ENCODE assay signal across 5 cellular contexts in the genomic region with DNA sequence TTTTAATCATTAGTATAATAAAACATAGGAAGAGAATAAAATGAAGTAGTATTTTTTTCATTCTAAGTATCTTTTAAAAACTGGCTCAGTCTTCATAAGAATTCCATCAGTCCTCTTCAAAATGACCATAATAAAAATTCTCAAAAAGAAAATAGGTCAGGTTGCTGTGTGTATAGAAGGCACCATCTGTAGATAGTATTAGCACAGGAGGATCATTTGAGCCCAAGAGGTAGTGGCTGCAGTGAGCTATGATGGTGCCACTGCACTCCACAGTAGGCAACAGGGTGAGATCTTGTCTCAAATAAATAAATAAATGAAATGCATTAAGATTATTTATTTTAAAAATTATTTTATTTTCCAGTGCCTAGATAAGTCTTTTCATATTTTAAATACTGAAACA.
"Had no signal": no experiment of that assay in that cellular context is flagged by ENCODE, and none has a peak within 500 bp of the region (broad histone marks: within the 10 kb centered on the region; RNA-seq: fewer than 3 reads in every experiment).

No MANE protein-coding gene starts in this region.

- DNase-seq: H9, HCEC 1CT, KBM-7 had no signal

- ATAC-seq: GM23338, HepG2 had no signal
